Comparison of ENCODE assay signal across 20 cellular contexts in the genomic region with DNA sequence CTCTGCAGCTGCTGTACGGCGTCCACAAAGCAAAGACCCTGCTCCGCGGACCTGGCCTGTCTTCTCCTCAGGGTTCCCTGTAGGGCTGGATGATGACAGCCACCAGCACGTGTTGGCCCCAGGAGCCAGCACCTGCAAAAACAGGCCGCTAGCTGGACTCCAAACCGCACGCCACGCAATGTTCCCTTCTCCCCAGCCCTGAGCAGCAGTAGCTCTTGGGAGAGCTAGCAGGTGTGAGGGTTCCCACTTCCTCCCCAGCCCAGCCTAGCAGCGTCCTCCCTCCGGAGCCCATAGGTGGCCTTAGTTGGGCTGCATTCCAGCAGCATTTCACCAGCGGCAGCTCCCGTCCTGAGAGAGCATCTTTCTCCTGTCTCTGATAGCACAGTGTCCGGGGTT. TPM values are rescaled to one million over a fixed set of nuclear protein-coding genes. Genes with fewer than 3 reads are reported as not detected.
"Had no signal": no experiment of that assay in that cellular context is flagged by ENCODE, and none has a peak within 500 bp of the region (broad histone marks: within the 10 kb centered on the region; RNA-seq: fewer than 3 reads in every experiment).

No MANE protein-coding gene starts in this region.

- H3K36me3 Mint-ChIP-seq: activated naive CD8-positive, alpha-beta T cell; naive thymus-derived CD4-positive, alpha-beta T cell; WTC11 had no signal

- H3K27me3 ChIP-seq: transverse colon had no signal

- H3K4me1 ChIP-seq: esophagus muscularis mucosa, left ventricle myocardium inferior had no signal

- ATAC-seq: activated T-cell treated with anti-CD3 and anti-CD28 coated beads, Interleukin-2, amount 50 U/mL, for 4 hours; mucosa of descending colon; naive thymus-derived CD4-positive, alpha-beta T cell; right cardiac atrium; stimulated activated naive CD8-positive, alpha-beta T cell treated with anti-CD3 and anti-CD28 coated beads, Interleukin-15, Interleukin-2, amounts not matched to agents 100 U/mL and 50 U/mL, for 24 hours; WTC11 had no signal

- H3K4me3 Mint-ChIP-seq: activated CD4-positive, alpha-beta memory T cell treated with anti-CD3 and anti-CD28 coated beads, Interleukin-2, amount 10 ng/mL, durations not matched to agents 7 days and 5 days; activated naive CD8-positive, alpha-beta T cell; activated T-cell treated with anti-CD3 and anti-CD28 coated beads, Interleukin-2, amount 50 U/mL, for 4 hours; central memory CD8-positive, alpha-beta T cell; naive thymus-derived CD4-positive, alpha-beta T cell; WTC11 had no signal

- H3K27ac ChIP-seq: coronary artery, esophagus muscularis mucosa, left ventricle myocardium inferior, transverse colon had no signal

- H3K9me3 ChIP-seq: esophagus muscularis mucosa, left ventricle myocardium inferior, mucosa of descending colon, transverse colon had no signal

- H3K36me3 ChIP-seq: esophagus muscularis mucosa, left ventricle myocardium inferior, transverse colon had no signal

- H3K4me2 ChIP-seq: smooth muscle cell had no signal

- H3K27ac Mint-ChIP-seq: activated CD4-positive, alpha-beta memory T cell treated with anti-CD3 and anti-CD28 coated beads, Interleukin-2, amount 10 ng/mL, durations not matched to agents 7 days and 5 days; activated naive CD8-positive, alpha-beta T cell; naive thymus-derived CD4-positive, alpha-beta T cell; WTC11 had no signal

- DNase-seq: activated CD4-positive, alpha-beta memory T cell treated with anti-CD3 and anti-CD28 coated beads, Interleukin-2, amount 10 ng/mL, durations not matched to agents 7 days and 5 days; activated CD4-positive, alpha-beta T cell treated with anti-CD3 and anti-CD28 coated beads for 4 hours; activated gamma-delta T cell; activated T-cell treated with anti-CD3 and anti-CD28 coated beads, Interleukin-2, amount 50 U/mL, for 4 hours; amniotic stem cell; effector CD4-positive, alpha-beta T cell; hippocampal formation; left ventricle myocardium inferior; mucosa of descending colon; naive thymus-derived CD4-positive, alpha-beta T cell; right cardiac atrium; stimulated activated naive CD8-positive, alpha-beta T cell treated with anti-CD3 and anti-CD28 coated beads, Interleukin-15, Interleukin-2, amounts not matched to agents 100 U/mL and 50 U/mL, for 24 hours; transverse colon had no signal

- H3K9me3 Mint-ChIP-seq: activated T-cell treated with anti-CD3 and anti-CD28 coated beads, Interleukin-2, amount 50 U/mL, for 4 hours; central memory CD8-positive, alpha-beta T cell had no signal

- H3K4me3 ChIP-seq: coronary artery, esophagus muscularis mucosa, left ventricle myocardium inferior, mucosa of descending colon, smooth muscle cell, transverse colon had no signal

- H3K4me1 Mint-ChIP-seq: activated CD4-positive, alpha-beta memory T cell treated with anti-CD3 and anti-CD28 coated beads, Interleukin-2, amount 10 ng/mL, durations not matched to agents 7 days and 5 days; central memory CD8-positive, alpha-beta T cell had no signal

RNA-seq across cellular contexts. Expression of a gene that starts 42.3 kb away (rescaled TPM):
- total RNA-seq: activated T-cell treated with anti-CD3 and anti-CD28 coated beads, Interleukin-2, amount 50 U/mL, for 4 hours; glomerular endothelial cell had no signal
- polyA plus RNA-seq: naive thymus-derived CD4-positive, alpha-beta T cell had no signal
